In genomic region chr5:28557114-28557513, GRCh38 we compare ENCODE assay signal across 9 cellular contexts.
"Had no signal": no experiment of that assay in that cellular context is flagged by ENCODE, and none has a peak within 500 bp of the region (broad histone marks: within the 10 kb centered on the region; RNA-seq: fewer than 3 reads in every experiment).

No MANE protein-coding gene starts in this region.

- H3K9ac ChIP-seq: GM23248 had no signal

- ATAC-seq: HCT116, K562 had no signal

- H3K36me3 ChIP-seq: HAP-1 had no signal

- DNase-seq: GM23248, GOT3, H7, HFFc6, IMR-90, KG1 had no signal

- H3K4me3 ChIP-seq: GM23248, HAP-1, K562 had no signal

- H3K4me1 ChIP-seq: HAP-1 had no signal

- H3K27ac ChIP-seq: GM23248 had no signal

- H3K9me3 ChIP-seq: HAP-1 had no signal

- H3K27ac Mint-ChIP-seq: HFFc6 had no signal

- H3K4me3 Mint-ChIP-seq: HFFc6 had no signal

- H2AFZ ChIP-seq: GM23248 had no signal
